In genomic region chr13:82800391-82800790, GRCh38 we compare ENCODE assay signal across 22 cellular contexts.
A peak's percentile ranks its signal among the peaks of the same experiment; 100 is the strongest.
DNase-seq lines count a peak whose midpoint lies in the region; TF ChIP-seq lines count a peak whose summit lies in the region.
"Had no signal": no experiment of that assay in that cellular context is flagged by ENCODE, and none has a peak within 500 bp of the region (broad histone marks: within the 10 kb centered on the region; RNA-seq: fewer than 3 reads in every experiment).

No MANE protein-coding gene starts in this region.

- H3K9ac ChIP-seq in MM.1S (ENCODE audit: low read length), result no peak overlapping the region

- no peak overlapping the region for H3K4me2 ChIP-seq in MM.1S (ENCODE audit: low read depth, low read length)

- peaks cover 9% of the 10 kb centered on the region for H3K4me1 Mint-ChIP-seq in HFFc6 (ENCODE audit: low read depth)
- H3K4me1 Mint-ChIP-seq: activated CD4-positive, alpha-beta T cell treated with anti-CD3 and anti-CD28 coated beads for 36 hours; activated naive CD8-positive, alpha-beta T cell treated with anti-CD3 and anti-CD28 coated beads, Interleukin-2, amount 50 U/mL, for 24 hours had no signal

- no peaks in the 10 kb centered on the region for H3K4me1 ChIP-seq in MM.1S (ENCODE audit: low read length)
- H3K4me1 ChIP-seq: tibial nerve had no signal

- H3K9me3 ChIP-seq in MM.1S (replicated peaks; ENCODE audit: insufficient read depth, low read length), result no peaks in the 10 kb centered on the region
- H3K9me3 ChIP-seq: BE2C, tibial nerve had no signal

- TF ChIP-seq CTCF in AG09309 (IDR thresholded peaks at IDR 0.05; ENCODE audit: control insufficient read depth, insufficient read depth, low read depth, low read length, missing control alignments) (no peak), HFFc6 (IDR thresholded peaks at IDR 0.05) (no peak), astrocyte of the cerebellum (IDR thresholded peaks at IDR 0.05; ENCODE audit: low read depth, low read length, missing control alignments) (no peak), foreskin fibroblast (IDR thresholded peaks at IDR 0.05; ENCODE audit: low read depth, low read length) (no peak), MM.1S (IDR thresholded peaks at IDR 0.05; ENCODE audit: low read length) (no peak)

- H3K4me3 Mint-ChIP-seq in HFFc6, result peak overlapping the region; percentile 69
- H3K4me3 Mint-ChIP-seq: activated CD4-positive, alpha-beta T cell treated with anti-CD3 and anti-CD28 coated beads for 36 hours; activated naive CD8-positive, alpha-beta T cell treated with anti-CD3 and anti-CD28 coated beads, Interleukin-2, amount 50 U/mL, for 24 hours; dendritic cell treated with granulocyte-macrophage colony-stimulating factor and Interleukin-4, amounts not matched to agents 40 ng/mL and 50 ng/mL, for 4 days; natural killer cell treated with Interleukin-12 subunit alpha and Interleukin-12 subunit beta and Interleukin-15 and Interleukin-18, amount 100 ng/mL, for 72 hours had no signal

- H3K79me2 ChIP-seq in MM.1S (ENCODE audit: low read length), result no peaks in the 10 kb centered on the region

- no peaks in the 10 kb centered on the region for H3K9me3 Mint-ChIP-seq in HFFc6
- H3K9me3 Mint-ChIP-seq: dendritic cell treated with granulocyte-macrophage colony-stimulating factor and Interleukin-4, amounts not matched to agents 40 ng/mL and 50 ng/mL, for 4 days had no signal

- no peak overlapping the region for H2AFZ ChIP-seq in MM.1S (ENCODE audit: low read length)

- no peaks in the 10 kb centered on the region for H3F3A ChIP-seq in MM.1S (ENCODE audit: insufficient read depth, low read length)

- H4K20me1 ChIP-seq in MM.1S (ENCODE audit: insufficient read depth, low read length), result no peaks in the 10 kb centered on the region

- DNase-seq in AG09309 (ENCODE audit: low read depth), result peak; percentile 11
- peak; percentile 35 for DNase-seq in HFFc6
- DNase-seq in astrocyte of the cerebellum (ENCODE audit: low read depth), result peak; percentile 18
- peak; percentile 21 to 42 for DNase-seq in foreskin fibroblast
- no peak for DNase-seq in central memory CD4-positive, alpha-beta T cell
- DNase-seq in cortex of kidney (lab: John Stamatoyannopoulos, UW), result no peak
- DNase-seq in MM.1S, result no peak
- DNase-seq in ACHN, result no peak
- DNase-seq: activated CD4-positive, alpha-beta T cell treated with anti-CD3 and anti-CD28 coated beads for 36 hours; activated CD8-positive, alpha-beta memory T cell treated with anti-CD3 and anti-CD28 coated beads for 24 hours; activated gamma-delta T cell; activated naive CD8-positive, alpha-beta T cell treated with anti-CD3 and anti-CD28 coated beads, Interleukin-2, amount 50 U/mL, for 24 hours; BE2C; DMS153; GF-D8; KG1; MV-4-11; NCI-H1436 treated with DMSO at 0.1 percent for 48 hours; small intestine had no signal

- no peaks in the 10 kb centered on the region for H3K9me2 ChIP-seq in MM.1S (replicated peaks; ENCODE audit: insufficient read depth, low read length)

- no peaks in the 10 kb centered on the region for H3K27me3 Mint-ChIP-seq in HFFc6 (ENCODE audit: insufficient read depth)
- H3K27me3 Mint-ChIP-seq: activated CD4-positive, alpha-beta T cell treated with anti-CD3 and anti-CD28 coated beads for 36 hours; activated naive CD8-positive, alpha-beta T cell treated with anti-CD3 and anti-CD28 coated beads, Interleukin-2, amount 50 U/mL, for 24 hours; dendritic cell treated with granulocyte-macrophage colony-stimulating factor and Interleukin-4, amounts not matched to agents 40 ng/mL and 50 ng/mL, for 4 days; natural killer cell treated with Interleukin-12 subunit alpha and Interleukin-12 subunit beta and Interleukin-15 and Interleukin-18, amount 100 ng/mL, for 72 hours had no signal

- H3K27me3 ChIP-seq in MM.1S (replicated peaks; ENCODE audit: insufficient read depth, low read length), result no peaks in the 10 kb centered on the region
- H3K27me3 ChIP-seq: BE2C, tibial nerve had no signal

- no peak overlapping the region for H3K4me3 ChIP-seq in AG09309 (ENCODE audit: control insufficient read depth, low read depth, low read length)
- no peak overlapping the region for H3K4me3 ChIP-seq in astrocyte of the cerebellum (ENCODE audit: low read depth, low read length)
- no peak overlapping the region for H3K4me3 ChIP-seq in foreskin fibroblast (ENCODE audit: low read depth in 1 of 2, low read length in 2 of 2)
- no peak overlapping the region for H3K4me3 ChIP-seq in MM.1S (ENCODE audit: low read length)
- H3K4me3 ChIP-seq: tibial nerve had no signal

- peak overlapping the region; percentile 79 for H3K27ac Mint-ChIP-seq in HFFc6
- H3K27ac Mint-ChIP-seq: activated CD4-positive, alpha-beta T cell treated with anti-CD3 and anti-CD28 coated beads for 36 hours; activated naive CD8-positive, alpha-beta T cell treated with anti-CD3 and anti-CD28 coated beads, Interleukin-2, amount 50 U/mL, for 24 hours; dendritic cell treated with granulocyte-macrophage colony-stimulating factor and Interleukin-4, amounts not matched to agents 40 ng/mL and 50 ng/mL, for 4 days; natural killer cell treated with Interleukin-12 subunit alpha and Interleukin-12 subunit beta and Interleukin-15 and Interleukin-18, amount 100 ng/mL, for 72 hours had no signal

- in situ Hi-C loops in astrocyte of the cerebellum (cut with HindIII; ENCODE audit: low sequenced_read_pairs), result no loop called here
- in situ Hi-C loops in ACHN (cut with HindIII; ENCODE audit: low pct_ligation_motif_present, low pct_unique_long_range_greater_than_20kb, low sequenced_read_pairs), result no loop called here

- no peaks in the 10 kb centered on the region for H3K36me3 Mint-ChIP-seq in HFFc6 (ENCODE audit: low read depth)
- H3K36me3 Mint-ChIP-seq: natural killer cell treated with Interleukin-12 subunit alpha and Interleukin-12 subunit beta and Interleukin-15 and Interleukin-18, amount 100 ng/mL, for 72 hours had no signal

- no peak overlapping the region for H3K27ac ChIP-seq in MM.1S (ENCODE audit: low read length)
- H3K27ac ChIP-seq: tibial nerve had no signal

- H3K36me3 ChIP-seq in MM.1S (replicated peaks; ENCODE audit: insufficient read depth, low read length), result no peaks in the 10 kb centered on the region
- H3K36me3 ChIP-seq: BE2C, tibial nerve had no signal

Comparison
In these comparisons a context has a peak if more than half of its experiments do, and no peak if none do; other contexts are left out.
1. DNase-seq: peak in AG09309 (single experiment), HFFc6 (single experiment), astrocyte of the cerebellum (single experiment) and foreskin fibroblast (2 of 2); none in central memory CD4-positive, alpha-beta T cell (single experiment), cortex of kidney (single experiment), MM.1S (single experiment) and ACHN (single experiment).